In genomic region chr2:85538507-85539360, GRCh38 we compare ENCODE assay signal across 8 cellular contexts. TPM values are rescaled to one million over a fixed set of nuclear protein-coding genes. Genes with fewer than 3 reads are reported as not detected.
DNase-seq lines count a peak whose midpoint lies in the region; ATAC-seq and TF ChIP-seq lines count a peak whose summit lies in the region.

Gene MAT2A (plus strand): TSS chr2:85539168. CDS start chr2:85539288, 120 bp downstream.

- 0% methylated on average over 1 of the region's 92 CpGs for WGBS in gastroesophageal sphincter (ENCODE audit: low coverage in 1 of 2), 2 donors

- peak; percentile 100 for TF ChIP-seq POLR2A in gastroesophageal sphincter (IDR thresholded peaks at IDR 0.05)

- peak within 1 kb of the TSS; percentile 99 for H3K27ac Mint-ChIP-seq in activated naive CD4-positive, alpha-beta T cell treated with anti-CD3 and anti-CD28 coated beads for 36 hours

- CTCF ChIA-PET in activated naive CD4-positive, alpha-beta T cell treated with anti-CD3 and anti-CD28 coated beads for 36 hours (lab: Charles Lee) = interaction anchor here (0.5 to 11.3 kb wide), 8 partner anchors 9 to 119 kb away, joined by 3 to 111 read pairs (median 5); partner anchors contain the start of gene SH2D6

- DNase-seq in GM06990 (ENCODE audit: extremely low read depth, insufficient read length) = peak; percentile 96
- peak; percentile 77 for DNase-seq in HFF-Myc (ENCODE audit: extremely low read depth, low read depth)
- peak; percentile 88 for DNase-seq in MV-4-11 (lab: John Stamatoyannopoulos, UW)
- peak; percentile 94 for DNase-seq in SK-MEL-5 (ENCODE audit: low read depth, low spot score)
- peak; percentile 94 for DNase-seq in activated naive CD4-positive, alpha-beta T cell treated with anti-CD3 and anti-CD28 coated beads for 36 hours
- peak; percentile 93 for DNase-seq in occipital lobe (lab: John Stamatoyannopoulos, UW)

- no peaks in the 10 kb centered on the region for H3K27me3 ChIP-seq in GM06990 (replicated peaks; ENCODE audit: control insufficient read depth, insufficient read depth, low read length)
- no peaks in the 10 kb centered on the region for H3K27me3 ChIP-seq in gastroesophageal sphincter

- in situ Hi-C loops in SK-MEL-5 (cut with HindIII; ENCODE audit: low pct_unique_long_range_greater_than_20kb, low sequenced_read_pairs) = no loop called here

- TF ChIP-seq EP300 in gastroesophageal sphincter (IDR thresholded peaks at IDR 0.05) = no peak

- intact Hi-C loops in activated naive CD4-positive, alpha-beta T cell treated with anti-CD3 and anti-CD28 coated beads for 36 hours (cut with micrococcal nuclease) = loop anchor here (1.0 to 5.0 kb wide), 9 partner anchors 23 to 569 kb away; partner anchors contain the start of genes ELMOD3, GGCX, POLR1A and PTCD3

- H3K36me3 ChIP-seq in GM06990 (ENCODE audit: control insufficient read depth, insufficient read depth, low read length) (peaks cover 11% of the 10 kb centered on the region), gastroesophageal sphincter (peaks cover 9 to 29% of the 10 kb centered on the region in 2 donors)

- H3K4me1 ChIP-seq in gastroesophageal sphincter = peaks cover 8 to 52% (median 25%) of the 10 kb centered on the region in 3 donors

- peak within 1 kb of the TSS; percentile 83 for H3K4me3 ChIP-seq in GM06990 (replicated peaks; ENCODE audit: low read depth, low read length)
- H3K4me3 ChIP-seq in HFF-Myc (replicated peaks; ENCODE audit: low read depth, low read length) = peak within 1 kb of the TSS; percentile 96
- H3K4me3 ChIP-seq in gastroesophageal sphincter = peak within 1 kb of the TSS; percentile 79 to 82

- H3K9me3 Mint-ChIP-seq in activated naive CD4-positive, alpha-beta T cell treated with anti-CD3 and anti-CD28 coated beads for 36 hours = no peaks in the 10 kb centered on the region

- no peaks in the 10 kb centered on the region for H3K27me3 Mint-ChIP-seq in activated naive CD4-positive, alpha-beta T cell treated with anti-CD3 and anti-CD28 coated beads for 36 hours (ENCODE audit: low read depth)

- H3K4me1 Mint-ChIP-seq in activated naive CD4-positive, alpha-beta T cell treated with anti-CD3 and anti-CD28 coated beads for 36 hours (ENCODE audit: low read depth) = peaks cover 36% of the 10 kb centered on the region

- peaks cover 47% of the 10 kb centered on the region for H3K36me3 Mint-ChIP-seq in activated naive CD4-positive, alpha-beta T cell treated with anti-CD3 and anti-CD28 coated beads for 36 hours (ENCODE audit: low read depth)

- peak; percentile 89 for ATAC-seq in gastroesophageal sphincter

- TF ChIP-seq CTCF in GM06990 (IDR thresholded peaks at IDR 0.05; ENCODE audit: insufficient read depth, low read length, poor library complexity, severe bottlenecking) (peak; percentile 84), HFF-Myc (IDR thresholded peaks at IDR 0.05; ENCODE audit: low read depth, low read length, missing control alignments) (peak; percentile 64), gastroesophageal sphincter (IDR thresholded peaks at IDR 0.05) (peak; percentile 56 to 85 (median 81))

- H3K4me3 Mint-ChIP-seq in activated naive CD4-positive, alpha-beta T cell treated with anti-CD3 and anti-CD28 coated beads for 36 hours = peak within 1 kb of the TSS; percentile 91

- H3K27ac ChIP-seq in gastroesophageal sphincter (peak within 1 kb of the TSS; percentile 96 to 98 (median 97)), temporal lobe (ENCODE audit: low read depth, low read length) (peak within 1 kb of the TSS; percentile 99)

- H3K9me3 ChIP-seq in gastroesophageal sphincter = no peaks in the 10 kb centered on the region

RNA-seq across cellular contexts. Expression of gene MAT2A, which starts in this region (rescaled TPM):
- total RNA-seq in SK-MEL-5 (2014; rRNA removed; shearing (Covaris generic)) = 88.9 and 107 TPM in 2 replicates
- polyA plus RNA-seq in SK-MEL-5 (2015; cell fraction: cytosol; rRNA removed) = 112 and 158 TPM in 2 replicates
- 4,957 and 5,616 TPM in 2 replicates for polyA plus RNA-seq in SK-MEL-5 (2015; cell fraction: nucleus; rRNA removed)
- 100 to 1,000 TPM; 221 to 228 TPM for total RNA-seq in activated naive CD4-positive, alpha-beta T cell treated with anti-CD3 and anti-CD28 coated beads for 36 hours
- total RNA-seq in gastroesophageal sphincter (100 to 1,000 TPM in 2 of 4 donors, 10 to 100 TPM in 2; 68.5 to 295 (median 130) TPM), occipital lobe (95.1 TPM), temporal lobe (66.4 TPM)

Comparison
In these comparisons a context has a peak if more than half of its experiments do, and no peak if none do; other contexts are left out.
1. Peak in every context shown above with its lines: DNase-seq, ATAC-seq, H3K4me3 ChIP-seq and H3K27ac ChIP-seq.